9 cellular contexts compared by ENCODE assay signal in genomic region chr9:121598167-121599000, GRCh38. TPM values are rescaled to one million over a fixed set of nuclear protein-coding genes. Genes with fewer than 3 reads are reported as not detected.
DNase-seq lines count a peak whose midpoint lies in the region; ATAC-seq and TF ChIP-seq lines count a peak whose summit lies in the region.
"Had no signal": no experiment of that assay in that cellular context is flagged by ENCODE, and none has a peak within 500 bp of the region (broad histone marks: within the 10 kb centered on the region; RNA-seq: fewer than 3 reads in every experiment).

No MANE protein-coding gene starts in this region.

- H3K36me3 ChIP-seq in HAP-1 (replicated peaks) (no peaks in the 10 kb centered on the region), breast epithelium (no peaks in the 10 kb centered on the region), iPS-20b (ENCODE audit: insufficient read depth, low read depth, low read length) (no peaks in the 10 kb centered on the region)

- H3K4me3 ChIP-seq in HAP-1 (peak overlapping the region; percentile 72), breast epithelium (peak overlapping the region; percentile 59 to 79 (median 72)), iPS-20b (ENCODE audit: low read length) (peak overlapping the region; percentile 83), skin epidermis (peak overlapping the region; percentile 37 to 60 (median 46))

- H3K27me3 ChIP-seq in HAP-1 (ENCODE audit: low read depth) (no peaks in the 10 kb centered on the region), breast epithelium (no peaks in the 10 kb centered on the region), iPS-20b (ENCODE audit: insufficient read depth, low read length) (peaks cover 33% of the 10 kb centered on the region)

- H3K27ac ChIP-seq in breast epithelium, result peak overlapping the region; percentile 94 to 95
- peak overlapping the region; percentile 10 for H3K27ac ChIP-seq in iPS-20b (ENCODE audit: low read length)
- H3K27ac ChIP-seq in skin epidermis, result peak overlapping the region in 19 of 21 experiments; percentile 32 to 86 (median 63)
- H3K27ac ChIP-seq: WERI-Rb-1 had no signal

- intact Hi-C loops in breast epithelium (cut with DNase I; ENCODE audit: low total_unique reads), result no loop called here

- TF ChIP-seq POLR2A in breast epithelium (IDR thresholded peaks at IDR 0.05), result peak; percentile 14

- DNase-seq in HAP-1 (ENCODE audit: low spot score in 2 of 2) (no peak), breast epithelium (ENCODE audit: low spot score in 2 of 2) (peak; percentile 87 to 91), NCI-H1048 (lab: John Stamatoyannopoulos, UW) (no peak), hippocampal formation (lab: John Stamatoyannopoulos, UW) (no peak)

- in situ Hi-C loops in HAP-1 (cut with MboI; ENCODE audit: low sequenced_read_pairs), result no loop called here

- H3K9me3 ChIP-seq in HAP-1 (no peaks in the 10 kb centered on the region; the same call in 1 of the 2 replicates), breast epithelium (no peaks in the 10 kb centered on the region), iPS-20b (ENCODE audit: insufficient read depth, low read depth, low read length) (peaks cover 9% of the 10 kb centered on the region)

- ATAC-seq in HG03342 (IDR thresholded peaks at IDR 0.05; ENCODE audit: unreplicated experiment) (no peak), GM19397 (IDR thresholded peaks at IDR 0.05; ENCODE audit: unreplicated experiment) (no peak)

- H3K9ac ChIP-seq in iPS-20b (ENCODE audit: low read depth, low read length), result peak overlapping the region; percentile 64; the same call in 1 of the 2 replicates

- peak in 1 of 3 donors; percentile 62 for TF ChIP-seq CTCF in breast epithelium (IDR thresholded peaks at IDR 0.05)

- H3K4me1 ChIP-seq in HAP-1 (peaks cover 5% of the 10 kb centered on the region; the same call in 1 of the 2 replicates), breast epithelium (peaks cover 0 to 6% of the 10 kb centered on the region in 2 donors), iPS-20b (ENCODE audit: insufficient read depth, low read length) (peaks cover 13% of the 10 kb centered on the region; the same call in 1 of the 2 replicates)

RNA-seq across cellular contexts. Expression of gene DAB2IP, which starts 53.0 kb away (rescaled TPM):
- 10 to 100 TPM; 16.0 to 56.0 (median 55.8) TPM for total RNA-seq in breast epithelium

Comparison
In these comparisons a context has a peak if more than half of its experiments do, and no peak if none do; other contexts are left out.
1. DNase-seq: peak in breast epithelium (2 of 2); none in HAP-1 (0 of 2), NCI-H1048 (single experiment) and hippocampal formation (0 of 2).
2. H3K27ac ChIP-seq: peak in every context shown above with its lines; median percentile 94 in breast epithelium; 63 in skin epidermis; 10 in iPS-20b.
3. Peak in every context shown above with its lines, with median percentiles within 50 percentile points of each other: H3K4me3 ChIP-seq.